ENCODE assay signal across 8 cellular contexts in genomic region chr1:12177999-12178441, GRCh38. TPM values are rescaled to one million over a fixed set of nuclear protein-coding genes. Genes with fewer than 3 reads are reported as not detected.
DNase-seq lines count a peak whose midpoint lies in the region; ATAC-seq and TF ChIP-seq lines count a peak whose summit lies in the region.

No MANE protein-coding gene starts in this region.

- no peak overlapping the region for H2AFZ ChIP-seq in neural progenitor cell (replicated peaks)

- H3K27ac ChIP-seq in A673 (ENCODE audit: low read depth, low read length, poor library complexity, severe bottlenecking) (no peak overlapping the region), KOPT-K1 (ENCODE audit: low read depth, low read length, poor library complexity, severe bottlenecking) (peak overlapping the region; percentile 47), neural progenitor cell (no peak overlapping the region)

- H3K27me3 ChIP-seq in A673 (replicated peaks; ENCODE audit: insufficient read depth, low read depth, low read length, poor library complexity) (no peaks in the 10 kb centered on the region), neural progenitor cell (no peaks in the 10 kb centered on the region)

- H3K4me3 Mint-ChIP-seq in dendritic cell treated with granulocyte-macrophage colony-stimulating factor and Interleukin-4, amounts not matched to agents 40 ng/mL and 50 ng/mL, for 4 days: peak overlapping the region; percentile 18
- H3K4me3 Mint-ChIP-seq in neural progenitor cell: no peak overlapping the region

- H3K4me3 ChIP-seq in A673 (ENCODE audit: low read depth, low read length, poor library complexity, severe bottlenecking) (no peak overlapping the region), neural progenitor cell (no peak overlapping the region)

- H3K79me2 ChIP-seq in neural progenitor cell (ENCODE audit: low read depth): no peaks in the 10 kb centered on the region

- POLR2A ChIA-PET in A673 (lab: Charles Lee; ENCODE audit: low non-redundant PET): no interaction called here

- no peak for ATAC-seq in GM21360 (IDR thresholded peaks at IDR 0.05; ENCODE audit: unreplicated experiment)
- no peak for ATAC-seq in HG03354 (IDR thresholded peaks at IDR 0.05; ENCODE audit: poor library complexity, severe bottlenecking, unreplicated experiment)

- intact Hi-C loops in A673 (cut with micrococcal nuclease; ENCODE audit: unreplicated experiment): no loop called here
- intact Hi-C loops in dendritic cell treated with granulocyte-macrophage colony-stimulating factor and Interleukin-4, amounts not matched to agents 40 ng/mL and 50 ng/mL, for 4 days (cut with micrococcal nuclease): no loop called here

- TF ChIP-seq CTCF in A673 (conservative IDR thresholded peaks at IDR 0.05; ENCODE audit: low read depth, low read length): no peak
- no peak for TF ChIP-seq CTCF in neural progenitor cell (IDR thresholded peaks at IDR 0.05)

- no TSS peak for BruUV-seq in A673 (replicated peaks; lab: Mats Ljungman, UMichigan)

- H3K36me3 Mint-ChIP-seq in dendritic cell treated with granulocyte-macrophage colony-stimulating factor and Interleukin-4, amounts not matched to agents 40 ng/mL and 50 ng/mL, for 4 days (ENCODE audit: low read depth): peaks cover 79% of the 10 kb centered on the region
- H3K36me3 Mint-ChIP-seq in neural progenitor cell: no peaks in the 10 kb centered on the region

- H3K36me3 ChIP-seq in A673 (ENCODE audit: insufficient read depth, low read length, poor library complexity, severe bottlenecking) (no peaks in the 10 kb centered on the region), KOPT-K1 (ENCODE audit: insufficient read depth, low read length) (no peaks in the 10 kb centered on the region), neural progenitor cell (no peaks in the 10 kb centered on the region)

- no peaks in the 10 kb centered on the region for H3K9me3 ChIP-seq in A673 (ENCODE audit: low read depth, low read length, poor library complexity, severe bottlenecking)
- H3K9me3 ChIP-seq in KOPT-K1 (ENCODE audit: insufficient read depth, low read length, poor library complexity, severe bottlenecking): no peaks in the 10 kb centered on the region
- no peaks in the 10 kb centered on the region for H3K9me3 ChIP-seq in neural progenitor cell (ENCODE audit: low read depth)

- H3K9ac ChIP-seq in neural progenitor cell: no peak overlapping the region

- no peaks in the 10 kb centered on the region for H3K9me3 Mint-ChIP-seq in dendritic cell treated with granulocyte-macrophage colony-stimulating factor and Interleukin-4, amounts not matched to agents 40 ng/mL and 50 ng/mL, for 4 days
- H3K9me3 Mint-ChIP-seq in neural progenitor cell: no peaks in the 10 kb centered on the region

- H3K27ac Mint-ChIP-seq in dendritic cell treated with granulocyte-macrophage colony-stimulating factor and Interleukin-4, amounts not matched to agents 40 ng/mL and 50 ng/mL, for 4 days: peak overlapping the region; percentile 96
- H3K27ac Mint-ChIP-seq in neural progenitor cell: peak overlapping the region; percentile 72

- peaks cover 100% of the 10 kb centered on the region for H3K4me1 Mint-ChIP-seq in dendritic cell treated with granulocyte-macrophage colony-stimulating factor and Interleukin-4, amounts not matched to agents 40 ng/mL and 50 ng/mL, for 4 days (ENCODE audit: low read depth)
- H3K4me1 Mint-ChIP-seq in neural progenitor cell: peaks cover 50% of the 10 kb centered on the region

- no peaks in the 10 kb centered on the region for H4K20me1 ChIP-seq in neural progenitor cell (ENCODE audit: low read depth)

- H3F3A ChIP-seq in neural progenitor cell (ENCODE audit: low read depth): no peaks in the 10 kb centered on the region

- H3K4me2 ChIP-seq in neural progenitor cell: no peak overlapping the region

- CTCF ChIA-PET in A673 (lab: Charles Lee): interaction anchor here (0.7 kb wide), 1 partner anchor 53 kb away, joined by 5 read pairs; no protein-coding TSS in a partner anchor

- DNase-seq in A673 (ENCODE audit: low spot score) (peak; percentile 61), neural progenitor cell (ENCODE audit: low spot score) (no peak), stromal cell of bone marrow (ENCODE audit: low read depth) (peak; percentile 67)
- DNase-seq in activated CD4-positive, alpha-beta T cell treated with anti-CD3 and anti-CD28 coated beads, Interleukin-2, amount 50 U/mL, for 24 hours (ENCODE audit: low read depth in 1 of 2, low spot score in 1 of 2): peak; percentile 90 to 93

- no peaks in the 10 kb centered on the region for H3K27me3 Mint-ChIP-seq in dendritic cell treated with granulocyte-macrophage colony-stimulating factor and Interleukin-4, amounts not matched to agents 40 ng/mL and 50 ng/mL, for 4 days
- peaks cover 8% of the 10 kb centered on the region for H3K27me3 Mint-ChIP-seq in neural progenitor cell (ENCODE audit: insufficient read depth, low read depth)

- H3K4me1 ChIP-seq in A673 (ENCODE audit: insufficient read depth, low read length, poor library complexity, severe bottlenecking) (peaks cover 7% of the 10 kb centered on the region), neural progenitor cell (peaks cover 10% of the 10 kb centered on the region)

RNA-seq across cellular contexts. Expression of gene TNFRSF1B, which starts 11.2 kb away (rescaled TPM):
- total RNA-seq in A673 (2021) (0.09 TPM in 1 of 2 replicates, not detected in the other), neural progenitor cell (ENCODE audit: low replicate concordance) (0.04 and 0.22 TPM in 2 replicates)

RNA-seq across cellular contexts. Expression of gene VPS13D, which starts 51.8 kb away (rescaled TPM):
- total RNA-seq in A673 (2021) (26.0 and 32.5 TPM in 2 replicates), neural progenitor cell (ENCODE audit: low replicate concordance) (15.1 and 16.4 TPM in 2 replicates)
